1 cellular context compared by ENCODE assay signal in the genomic region with DNA sequence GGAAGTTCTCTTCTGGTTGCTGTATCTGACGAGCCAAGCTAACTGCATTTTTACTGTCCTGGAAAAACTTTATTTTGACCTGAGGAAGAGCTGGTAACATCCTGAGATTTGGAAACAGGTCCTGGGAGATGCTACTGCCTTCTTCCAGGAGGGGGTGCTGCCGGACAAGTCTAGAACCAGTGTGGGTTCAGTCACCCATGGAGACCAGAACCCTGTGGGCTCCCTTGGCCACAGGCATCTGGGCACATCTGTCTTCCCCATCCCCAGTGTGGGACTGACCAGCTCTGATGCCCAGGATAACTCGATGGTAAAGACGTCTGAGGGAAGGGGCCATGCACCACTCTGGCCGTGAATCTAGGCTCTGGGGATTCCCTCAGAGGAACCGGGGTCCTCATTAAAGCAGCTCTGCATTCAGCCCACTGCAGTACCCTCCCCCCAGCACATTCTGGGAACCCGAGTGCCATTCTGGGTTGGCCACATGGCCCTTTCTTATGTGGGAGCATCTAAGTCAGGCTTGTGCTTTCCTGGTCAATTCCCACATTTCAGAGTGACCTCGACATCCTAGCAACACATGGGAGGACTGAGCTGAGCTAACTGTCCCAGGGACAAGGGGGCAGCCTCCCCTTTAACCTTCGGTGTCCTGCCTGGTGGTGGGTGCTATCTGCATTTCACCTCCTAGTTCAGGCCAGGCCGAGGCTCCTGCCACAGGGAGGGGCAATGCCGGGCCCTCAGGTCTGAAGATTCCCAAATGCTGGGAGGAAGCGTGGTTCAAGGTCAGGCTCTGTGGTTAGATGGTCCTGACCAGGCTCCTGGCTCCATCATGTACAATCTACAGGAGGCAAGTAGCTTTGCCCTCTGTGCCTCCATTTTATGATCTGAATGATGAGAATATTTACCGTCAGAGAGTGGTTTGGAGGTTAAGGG.
TF ChIP-seq lines count a peak whose summit lies in the region.

No MANE protein-coding gene starts in this region.

TF ChIP-seq in K562, 482 proteins besides CTCF, POLR2A, EP300 and RAD21 (continues in another document):
- TF ChIP-seq KLF16 (IDR thresholded peaks at IDR 0.05) (peak; percentile 36; the same call in 1 of the 2 replicates), CBX8 (IDR thresholded peaks at IDR 0.05; ENCODE audit: borderline replicate concordance, extremely low read depth, low read depth, low read length, poor library complexity, severe bottlenecking) (no peak), NCOA6 (IDR thresholded peaks at IDR 0.05) (no peak), TCF7L2 (IDR thresholded peaks at IDR 0.05; ENCODE audit: low read depth, low read length) (no peak), ZKSCAN1 (IDR thresholded peaks at IDR 0.05; ENCODE audit: low read depth, low read length) (0 out of 2 replicates have a peak, but pooled peaks have one; percentile 16), ERF (CRISPR knock-in tag; IDR thresholded peaks at IDR 0.05) (no peak), CTBP1 (IDR thresholded peaks at IDR 0.05; ENCODE audit: borderline replicate concordance) (0 out of 2 replicates have a peak, but pooled peaks have one; percentile 17), ZNF316 (IDR thresholded peaks at IDR 0.05) (no peak), NFYB (IDR thresholded peaks at IDR 0.05; ENCODE audit: extremely low read depth, insufficient read length) (no peak), C11orf30 (IDR thresholded peaks at IDR 0.05; ENCODE audit: low read depth) (no peak), ZNF347 (CRISPR knock-in tag; IDR thresholded peaks at IDR 0.05; ENCODE audit: low read depth) (no peak), RCOR1 (IDR thresholded peaks at IDR 0.05; ENCODE audit: borderline replicate concordance in 1 of 2, low read depth in 2 of 2, low read length in 2 of 2) (no peak), POLR2AphosphoS5 (IDR thresholded peaks at IDR 0.05; ENCODE audit: control insufficient read depth, insufficient read depth, low read depth, low read length) (no peak), NFIC (IDR thresholded peaks at IDR 0.05) (no peak), KAT2B (IDR thresholded peaks at IDR 0.05; ENCODE audit: low read depth, low read length) (no peak), GABPB1 (CRISPR knock-in tag; IDR thresholded peaks at IDR 0.05) (0 out of 2 replicates have a peak, but pooled peaks have one; percentile 21), SRF (CRISPR knock-in tag; IDR thresholded peaks at IDR 0.05) (no peak), NFIX (CRISPR knock-in tag; IDR thresholded peaks at IDR 0.05; ENCODE audit: low read depth) (no peak), FOXA3 (CRISPR knock-in tag; conservative IDR thresholded peaks at IDR 0.05 in 1 of 2, IDR thresholded peaks at IDR 0.05 in 1 of 2) (no peak), GABPB2 (CRISPR knock-in tag; conservative IDR thresholded peaks at IDR 0.05) (no peak), SOX6 (IDR thresholded peaks at IDR 0.05) (no peak), CCNT2 (IDR thresholded peaks at IDR 0.05; ENCODE audit: borderline replicate concordance, extremely low read depth, insufficient read length, low read depth, low read length) (no peak), ARID2 (IDR thresholded peaks at IDR 0.05) (peak; percentile 69), ESRRA (IDR thresholded peaks at IDR 0.05; ENCODE audit: borderline replicate concordance, low read depth) (0 out of 2 replicates have a peak, but pooled peaks have one; percentile 20), IRF2 (CRISPR knock-in tag; IDR thresholded peaks at IDR 0.05) (no peak), MAZ (CRISPR knock-in tag; conservative IDR thresholded peaks at IDR 0.05 in 1 of 2, IDR thresholded peaks at IDR 0.05 in 1 of 2) (peak in 1 of 2 experiments; percentile 39; a peak in 1 of 4 replicates), SRSF9 (IDR thresholded peaks at IDR 0.05; ENCODE audit: borderline replicate concordance, low read depth, low read length) (no peak), ZC3H11A (IDR thresholded peaks at IDR 0.05; ENCODE audit: low read depth, low read length) (no peak), RFX5 (IDR thresholded peaks at IDR 0.05; ENCODE audit: low read depth, low read length) (no peak)
- TF ChIP-seq, protein P1, sequence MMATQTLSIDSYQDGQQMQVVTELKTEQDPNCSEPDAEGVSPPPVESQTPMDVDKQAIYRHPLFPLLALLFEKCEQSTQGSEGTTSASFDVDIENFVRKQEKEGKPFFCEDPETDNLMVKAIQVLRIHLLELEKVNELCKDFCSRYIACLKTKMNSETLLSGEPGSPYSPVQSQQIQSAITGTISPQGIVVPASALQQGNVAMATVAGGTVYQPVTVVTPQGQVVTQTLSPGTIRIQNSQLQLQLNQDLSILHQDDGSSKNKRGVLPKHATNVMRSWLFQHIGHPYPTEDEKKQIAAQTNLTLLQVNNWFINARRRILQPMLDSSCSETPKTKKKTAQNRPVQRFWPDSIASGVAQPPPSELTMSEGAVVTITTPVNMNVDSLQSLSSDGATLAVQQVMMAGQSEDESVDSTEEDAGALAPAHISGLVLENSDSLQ (IDR thresholded peaks at IDR 0.05): no peak
- TF ChIP-seq, protein P2, sequence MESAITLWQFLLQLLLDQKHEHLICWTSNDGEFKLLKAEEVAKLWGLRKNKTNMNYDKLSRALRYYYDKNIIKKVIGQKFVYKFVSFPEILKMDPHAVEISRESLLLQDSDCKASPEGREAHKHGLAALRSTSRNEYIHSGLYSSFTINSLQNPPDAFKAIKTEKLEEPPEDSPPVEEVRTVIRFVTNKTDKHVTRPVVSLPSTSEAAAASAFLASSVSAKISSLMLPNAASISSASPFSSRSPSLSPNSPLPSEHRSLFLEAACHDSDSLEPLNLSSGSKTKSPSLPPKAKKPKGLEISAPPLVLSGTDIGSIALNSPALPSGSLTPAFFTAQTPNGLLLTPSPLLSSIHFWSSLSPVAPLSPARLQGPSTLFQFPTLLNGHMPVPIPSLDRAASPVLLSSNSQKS (CRISPR knock-in tag; IDR thresholded peaks at IDR 0.05): no peak
- TF ChIP-seq, protein P3, sequence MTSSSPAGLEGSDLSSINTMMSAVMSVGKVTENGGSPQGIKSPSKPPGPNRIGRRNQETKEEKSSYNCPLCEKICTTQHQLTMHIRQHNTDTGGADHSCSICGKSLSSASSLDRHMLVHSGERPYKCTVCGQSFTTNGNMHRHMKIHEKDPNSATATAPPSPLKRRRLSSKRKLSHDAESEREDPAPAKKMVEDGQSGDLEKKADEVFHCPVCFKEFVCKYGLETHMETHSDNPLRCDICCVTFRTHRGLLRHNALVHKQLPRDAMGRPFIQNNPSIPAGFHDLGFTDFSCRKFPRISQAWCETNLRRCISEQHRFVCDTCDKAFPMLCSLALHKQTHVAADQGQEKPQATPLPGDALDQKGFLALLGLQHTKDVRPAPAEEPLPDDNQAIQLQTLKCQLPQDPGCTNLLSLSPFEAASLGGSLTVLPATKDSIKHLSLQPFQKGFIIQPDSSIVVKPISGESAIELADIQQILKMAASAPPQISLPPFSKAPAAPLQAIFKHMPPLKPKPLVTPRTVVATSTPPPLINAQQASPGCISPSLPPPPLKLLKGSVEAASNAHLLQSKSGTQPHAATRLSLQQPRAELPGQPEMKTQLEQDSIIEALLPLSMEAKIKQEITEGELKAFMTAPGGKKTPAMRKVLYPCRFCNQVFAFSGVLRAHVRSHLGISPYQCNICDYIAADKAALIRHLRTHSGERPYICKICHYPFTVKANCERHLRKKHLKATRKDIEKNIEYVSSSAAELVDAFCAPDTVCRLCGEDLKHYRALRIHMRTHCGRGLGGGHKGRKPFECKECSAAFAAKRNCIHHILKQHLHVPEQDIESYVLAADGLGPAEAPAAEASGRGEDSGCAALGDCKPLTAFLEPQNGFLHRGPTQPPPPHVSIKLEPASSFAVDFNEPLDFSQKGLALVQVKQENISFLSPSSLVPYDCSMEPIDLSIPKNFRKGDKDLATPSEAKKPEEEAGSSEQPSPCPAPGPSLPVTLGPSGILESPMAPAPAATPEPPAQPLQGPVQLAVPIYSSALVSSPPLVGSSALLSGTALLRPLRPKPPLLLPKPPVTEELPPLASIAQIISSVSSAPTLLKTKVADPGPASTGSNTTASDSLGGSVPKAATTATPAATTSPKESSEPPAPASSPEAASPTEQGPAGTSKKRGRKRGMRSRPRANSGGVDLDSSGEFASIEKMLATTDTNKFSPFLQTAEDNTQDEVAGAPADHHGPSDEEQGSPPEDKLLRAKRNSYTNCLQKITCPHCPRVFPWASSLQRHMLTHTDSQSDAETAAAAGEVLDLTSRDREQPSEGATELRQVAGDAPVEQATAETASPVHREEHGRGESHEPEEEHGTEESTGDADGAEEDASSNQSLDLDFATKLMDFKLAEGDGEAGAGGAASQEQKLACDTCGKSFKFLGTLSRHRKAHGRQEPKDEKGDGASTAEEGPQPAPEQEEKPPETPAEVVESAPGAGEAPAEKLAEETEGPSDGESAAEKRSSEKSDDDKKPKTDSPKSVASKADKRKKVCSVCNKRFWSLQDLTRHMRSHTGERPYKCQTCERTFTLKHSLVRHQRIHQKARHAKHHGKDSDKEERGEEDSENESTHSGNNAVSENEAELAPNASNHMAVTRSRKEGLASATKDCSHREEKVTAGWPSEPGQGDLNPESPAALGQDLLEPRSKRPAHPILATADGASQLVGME (CRISPR knock-in tag; IDR thresholded peaks at IDR 0.05): no peak
- TF ChIP-seq, protein P4, sequence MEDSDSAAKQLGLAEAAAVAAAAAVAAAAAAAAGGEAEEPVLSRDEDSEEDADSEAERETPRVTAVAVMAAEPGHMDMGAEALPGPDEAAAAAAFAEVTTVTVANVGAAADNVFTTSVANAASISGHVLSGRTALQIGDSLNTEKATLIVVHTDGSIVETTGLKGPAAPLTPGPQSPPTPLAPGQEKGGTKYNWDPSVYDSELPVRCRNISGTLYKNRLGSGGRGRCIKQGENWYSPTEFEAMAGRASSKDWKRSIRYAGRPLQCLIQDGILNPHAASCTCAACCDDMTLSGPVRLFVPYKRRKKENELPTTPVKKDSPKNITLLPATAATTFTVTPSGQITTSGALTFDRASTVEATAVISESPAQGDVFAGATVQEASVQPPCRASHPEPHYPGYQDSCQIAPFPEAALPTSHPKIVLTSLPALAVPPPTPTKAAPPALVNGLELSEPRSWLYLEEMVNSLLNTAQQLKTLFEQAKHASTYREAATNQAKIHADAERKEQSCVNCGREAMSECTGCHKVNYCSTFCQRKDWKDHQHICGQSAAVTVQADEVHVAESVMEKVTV (CRISPR knock-in tag; IDR thresholded peaks at IDR 0.05): peak; percentile 69; the same call in 1 of the 2 replicates
- TF ChIP-seq, protein P5, sequence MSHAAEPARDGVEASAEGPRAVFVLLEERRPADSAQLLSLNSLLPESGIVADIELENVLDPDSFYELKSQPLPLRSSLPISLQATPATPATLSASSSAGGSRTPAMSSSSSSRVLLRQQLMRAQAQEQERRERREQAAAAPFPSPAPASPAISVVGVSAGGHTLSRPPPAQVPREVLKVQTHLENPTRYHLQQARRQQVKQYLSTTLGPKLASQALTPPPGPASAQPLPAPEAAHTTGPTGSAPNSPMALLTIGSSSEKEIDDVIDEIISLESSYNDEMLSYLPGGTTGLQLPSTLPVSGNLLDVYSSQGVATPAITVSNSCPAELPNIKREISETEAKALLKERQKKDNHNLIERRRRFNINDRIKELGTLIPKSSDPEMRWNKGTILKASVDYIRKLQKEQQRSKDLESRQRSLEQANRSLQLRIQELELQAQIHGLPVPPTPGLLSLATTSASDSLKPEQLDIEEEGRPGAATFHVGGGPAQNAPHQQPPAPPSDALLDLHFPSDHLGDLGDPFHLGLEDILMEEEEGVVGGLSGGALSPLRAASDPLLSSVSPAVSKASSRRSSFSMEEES (CRISPR knock-in tag; IDR thresholded peaks at IDR 0.05): no peak
- TF ChIP-seq, protein P6, sequence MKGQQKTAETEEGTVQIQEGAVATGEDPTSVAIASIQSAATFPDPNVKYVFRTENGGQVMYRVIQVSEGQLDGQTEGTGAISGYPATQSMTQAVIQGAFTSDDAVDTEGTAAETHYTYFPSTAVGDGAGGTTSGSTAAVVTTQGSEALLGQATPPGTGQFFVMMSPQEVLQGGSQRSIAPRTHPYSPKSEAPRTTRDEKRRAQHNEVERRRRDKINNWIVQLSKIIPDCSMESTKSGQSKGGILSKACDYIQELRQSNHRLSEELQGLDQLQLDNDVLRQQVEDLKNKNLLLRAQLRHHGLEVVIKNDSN (CRISPR knock-in tag; IDR thresholded peaks at IDR 0.05): no peak
- TF ChIP-seq, protein P7, sequence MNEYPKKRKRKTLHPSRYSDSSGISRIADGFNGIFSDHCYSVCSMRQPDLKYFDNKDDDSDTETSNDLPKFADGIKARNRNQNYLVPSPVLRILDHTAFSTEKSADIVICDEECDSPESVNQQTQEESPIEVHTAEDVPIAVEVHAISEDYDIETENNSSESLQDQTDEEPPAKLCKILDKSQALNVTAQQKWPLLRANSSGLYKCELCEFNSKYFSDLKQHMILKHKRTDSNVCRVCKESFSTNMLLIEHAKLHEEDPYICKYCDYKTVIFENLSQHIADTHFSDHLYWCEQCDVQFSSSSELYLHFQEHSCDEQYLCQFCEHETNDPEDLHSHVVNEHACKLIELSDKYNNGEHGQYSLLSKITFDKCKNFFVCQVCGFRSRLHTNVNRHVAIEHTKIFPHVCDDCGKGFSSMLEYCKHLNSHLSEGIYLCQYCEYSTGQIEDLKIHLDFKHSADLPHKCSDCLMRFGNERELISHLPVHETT (CRISPR knock-in tag; conservative IDR thresholded peaks at IDR 0.05 in 1 of 2, IDR thresholded peaks at IDR 0.05 in 1 of 2): no peak
- TF ChIP-seq, protein P8, sequence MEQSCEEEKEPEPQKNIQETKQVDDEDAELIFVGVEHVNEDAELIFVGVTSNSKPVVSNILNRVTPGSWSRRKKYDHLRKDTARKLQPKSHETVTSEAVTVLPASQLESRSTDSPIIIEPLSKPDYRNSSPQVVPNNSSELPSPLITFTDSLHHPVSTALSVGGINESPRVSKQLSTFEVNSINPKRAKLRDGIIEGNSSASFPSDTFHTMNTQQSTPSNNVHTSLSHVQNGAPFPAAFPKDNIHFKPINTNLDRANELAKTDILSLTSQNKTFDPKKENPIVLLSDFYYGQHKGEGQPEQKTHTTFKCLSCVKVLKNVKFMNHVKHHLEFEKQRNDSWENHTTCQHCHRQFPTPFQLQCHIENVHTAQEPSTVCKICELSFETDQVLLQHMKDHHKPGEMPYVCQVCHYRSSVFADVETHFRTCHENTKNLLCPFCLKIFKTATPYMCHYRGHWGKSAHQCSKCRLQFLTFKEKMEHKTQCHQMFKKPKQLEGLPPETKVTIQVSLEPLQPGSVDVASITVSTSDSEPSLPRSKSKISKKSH (CRISPR knock-in tag; IDR thresholded peaks at IDR 0.05): no peak
- TF ChIP-seq, protein P9, sequence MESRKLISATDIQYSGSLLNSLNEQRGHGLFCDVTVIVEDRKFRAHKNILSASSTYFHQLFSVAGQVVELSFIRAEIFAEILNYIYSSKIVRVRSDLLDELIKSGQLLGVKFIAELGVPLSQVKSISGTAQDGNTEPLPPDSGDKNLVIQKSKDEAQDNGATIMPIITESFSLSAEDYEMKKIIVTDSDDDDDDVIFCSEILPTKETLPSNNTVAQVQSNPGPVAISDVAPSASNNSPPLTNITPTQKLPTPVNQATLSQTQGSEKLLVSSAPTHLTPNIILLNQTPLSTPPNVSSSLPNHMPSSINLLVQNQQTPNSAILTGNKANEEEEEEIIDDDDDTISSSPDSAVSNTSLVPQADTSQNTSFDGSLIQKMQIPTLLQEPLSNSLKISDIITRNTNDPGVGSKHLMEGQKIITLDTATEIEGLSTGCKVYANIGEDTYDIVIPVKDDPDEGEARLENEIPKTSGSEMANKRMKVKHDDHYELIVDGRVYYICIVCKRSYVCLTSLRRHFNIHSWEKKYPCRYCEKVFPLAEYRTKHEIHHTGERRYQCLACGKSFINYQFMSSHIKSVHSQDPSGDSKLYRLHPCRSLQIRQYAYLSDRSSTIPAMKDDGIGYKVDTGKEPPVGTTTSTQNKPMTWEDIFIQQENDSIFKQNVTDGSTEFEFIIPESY (CRISPR knock-in tag; IDR thresholded peaks at IDR 0.05): no peak
